20 cellular contexts compared by ENCODE assay signal in the genomic region with DNA sequence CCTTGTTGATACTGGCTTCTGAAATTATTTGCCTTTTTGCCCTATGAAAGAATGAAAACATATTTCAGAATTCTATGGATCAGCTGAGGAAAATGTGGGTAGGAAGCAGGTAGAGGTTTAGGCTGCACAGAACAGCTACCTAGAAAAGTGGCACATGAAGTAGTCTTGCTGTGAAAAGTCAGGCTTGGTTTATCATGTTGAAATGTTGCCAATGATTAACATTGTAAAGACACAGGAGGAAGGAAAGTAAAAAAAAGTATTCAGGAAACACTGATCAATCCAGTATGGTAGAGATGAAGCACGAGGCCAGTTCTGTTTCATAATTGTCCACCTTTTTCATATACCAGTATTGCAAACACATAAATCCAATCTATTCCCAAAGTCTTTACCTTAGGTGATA. TPM values are rescaled to one million over a fixed set of nuclear protein-coding genes. Genes with fewer than 3 reads are reported as not detected.
"Had no signal": no experiment of that assay in that cellular context is flagged by ENCODE, and none has a peak within 500 bp of the region (broad histone marks: within the 10 kb centered on the region; RNA-seq: fewer than 3 reads in every experiment).

No MANE protein-coding gene starts in this region.

- H3K4me3 ChIP-seq: lung, psoas muscle, right atrium auricular region, smooth muscle cell, suprapubic skin, thyroid gland had no signal

- ATAC-seq: foreskin keratinocyte; left cardiac atrium; left ventricle myocardium superior; psoas muscle; stimulated activated effector memory CD8-positive, alpha-beta T cell treated with anti-CD3 and anti-CD28 coated beads, Interleukin-12 subunit alpha, Interleukin-12 subunit beta, amount 100 ng/mL, for 72 hours; stimulated activated naive CD8-positive, alpha-beta T cell treated with anti-CD3 and anti-CD28 coated beads, Interleukin-15, Interleukin-2, amounts not matched to agents 100 U/mL and 50 U/mL, for 24 hours had no signal

- H3K4me2 ChIP-seq: smooth muscle cell had no signal

- H3K36me3 ChIP-seq: thyroid gland had no signal

- H3K27ac ChIP-seq: foreskin keratinocyte, psoas muscle, right atrium auricular region, suprapubic skin, thyroid gland had no signal

- H3K27me3 ChIP-seq: foreskin keratinocyte, right atrium auricular region, suprapubic skin, thyroid gland had no signal

- FAIRE-seq: keratinocyte, urothelium cell line had no signal

- DNase-seq: erythroblast; foreskin keratinocyte; immature natural killer cell; left cardiac atrium; left ventricle myocardium superior; mesenchymal stem cell; naive B cell; nephron progenitor cell; psoas muscle; stimulated activated CD4-positive, alpha-beta T cell treated with anti-CD3 and anti-CD28 coated beads, Interleukin-4, amount 100 ng/mL, for 1 hour; stimulated activated CD8-positive, alpha-beta memory T cell treated with anti-CD3 and anti-CD28 coated beads, Interleukin-4, amount 100 ng/mL, for 48 hours; stimulated activated naive CD8-positive, alpha-beta T cell treated with anti-CD3 and anti-CD28 coated beads, Interleukin-15, Interleukin-2, amounts not matched to agents 100 U/mL and 50 U/mL, for 24 hours; thyroid gland had no signal

- H3K9me3 ChIP-seq: psoas muscle, right atrium auricular region, suprapubic skin, thyroid gland had no signal

- H3K4me1 ChIP-seq: foreskin keratinocyte, right atrium auricular region, suprapubic skin, thyroid gland had no signal

RNA-seq across cellular contexts. Expression of gene ABCA6, which starts 29.9 kb away (rescaled TPM):
- total RNA-seq: foreskin keratinocyte, smooth muscle cell had no signal
- polyA plus RNA-seq: foreskin keratinocyte, immature natural killer cell, smooth muscle cell had no signal

RNA-seq across cellular contexts. Expression of gene ABCA9, which starts 51.1 kb away (rescaled TPM):
- total RNA-seq: foreskin keratinocyte, smooth muscle cell had no signal
- polyA plus RNA-seq: foreskin keratinocyte, smooth muscle cell had no signal
